In the genomic region with DNA sequence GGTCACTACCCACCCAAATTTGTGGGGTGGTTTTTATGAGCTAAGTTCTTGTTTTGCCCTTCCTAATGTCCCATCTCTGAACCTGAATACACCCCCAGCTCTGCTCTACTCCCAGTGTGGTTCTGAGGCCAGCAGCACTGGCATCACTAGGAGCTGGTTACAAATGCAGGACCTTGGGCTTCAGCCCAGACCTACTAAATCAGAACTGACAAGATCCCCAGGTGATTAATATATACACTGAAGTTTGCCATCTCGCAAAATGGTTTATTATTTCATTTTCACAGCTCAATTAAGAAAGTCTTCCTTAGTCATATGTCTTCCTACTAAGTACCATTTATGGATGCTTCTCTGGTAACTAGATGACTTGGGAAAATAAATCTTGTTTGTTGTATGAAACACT, we compare ENCODE assay signal across 16 cellular contexts.
DNase-seq lines count a peak whose midpoint lies in the region; ATAC-seq and TF ChIP-seq lines count a peak whose summit lies in the region.
"Had no signal": no experiment of that assay in that cellular context is flagged by ENCODE, and none has a peak within 500 bp of the region (broad histone marks: within the 10 kb centered on the region; RNA-seq: fewer than 3 reads in every experiment).

No MANE protein-coding gene starts in this region.

- H3K27me3 ChIP-seq in SU-DHL-6 (ENCODE audit: low read length) (no peaks in the 10 kb centered on the region), gastroesophageal sphincter (no peaks in the 10 kb centered on the region)

- peaks cover 100% of the 10 kb centered on the region for H3K79me2 ChIP-seq in SU-DHL-6 (ENCODE audit: insufficient read depth, low read length)

- peak overlapping the region; percentile 7 for H3K4me3 ChIP-seq in SU-DHL-6 (ENCODE audit: insufficient read depth, low read length, poor library complexity, severe bottlenecking)
- no peak overlapping the region for H3K4me3 ChIP-seq in gastroesophageal sphincter
- H3K4me3 ChIP-seq: GM23248 had no signal

- peak; percentile 52 for ATAC-seq in gastroesophageal sphincter
- peak in 1 of 2 donors; percentile 14 for ATAC-seq in stimulated activated naive B cell treated with anti-CD40 and anti-IgM and Interleukin-4, amounts not matched to agents 10 μg/mL and 1 μg/mL and 100 μg/mL, for 72 hours (replicated peaks)
- no peak for ATAC-seq in GM18520 (IDR thresholded peaks at IDR 0.05; ENCODE audit: unreplicated experiment)

- CTCF ChIA-PET in activated naive CD4-positive, alpha-beta T cell treated with anti-CD3 and anti-CD28 coated beads for 36 hours (lab: Charles Lee): interaction anchor here (0.7 to 1.1 kb wide), 4 partner anchors 64 to 660 kb away, joined by 3 read pairs; no protein-coding TSS in a partner anchor

- TF ChIP-seq EP300 in gastroesophageal sphincter (IDR thresholded peaks at IDR 0.05): no peak

- H3K9me3 ChIP-seq in SU-DHL-6 (ENCODE audit: insufficient read depth, low read length): no peaks in the 10 kb centered on the region
- H3K9me3 ChIP-seq in gastroesophageal sphincter: no peaks in the 10 kb centered on the region
- H3K9me3 ChIP-seq: lower lobe of right lung, SK-N-SH had no signal

- peak overlapping the region; percentile 41 for H3K9ac ChIP-seq in SU-DHL-6 (ENCODE audit: low read length)
- H3K9ac ChIP-seq: GM23248, SK-N-SH had no signal

- H3K27ac ChIP-seq in SU-DHL-6 (ENCODE audit: low read depth, low read length) (peak overlapping the region; percentile 92), gastroesophageal sphincter (peak overlapping the region; percentile 47 to 67 (median 60))
- H3K27ac ChIP-seq: GM23248, WERI-Rb-1 had no signal

- peak overlapping the region; percentile 87 for H3K4me2 ChIP-seq in SU-DHL-6 (ENCODE audit: low read depth, low read length, poor library complexity, severe bottlenecking)
- H3K4me2 ChIP-seq: SK-N-SH had no signal

- H3K27ac Mint-ChIP-seq in activated naive CD4-positive, alpha-beta T cell treated with anti-CD3 and anti-CD28 coated beads for 36 hours: peak overlapping the region; percentile 93
- H3K27ac Mint-ChIP-seq in stimulated activated naive B cell treated with anti-CD40 and anti-IgM and Interleukin-4, amounts not matched to agents 10 μg/mL and 1 μg/mL and 100 μg/mL, for 72 hours: peak overlapping the region; percentile 95

- DNase-seq in activated naive CD4-positive, alpha-beta T cell treated with anti-CD3 and anti-CD28 coated beads for 36 hours: no peak
- no peak for DNase-seq in activated naive CD4-positive, alpha-beta T cell treated with anti-CD3 and anti-CD28 coated beads, Interleukin-2, amount 50 U/mL, for 16 hours
- DNase-seq in stimulated activated naive B cell treated with anti-CD40 and anti-IgM and Interleukin-4, amounts not matched to agents 10 μg/mL and 1 μg/mL and 100 μg/mL, for 72 hours: no peak
- DNase-seq in hippocampal formation (lab: John Stamatoyannopoulos, UW) (no peak), HuH-7.5 (ENCODE audit: low spot score) (no peak)
- DNase-seq: DMS 273 treated with DMSO at 0.1 percent for 48 hours, erythroblast, GM23248, lower lobe of right lung, MM.1S, NCI-H2107, SK-N-SH, WERI-Rb-1 had no signal

- peaks cover 92% of the 10 kb centered on the region for H3K4me1 Mint-ChIP-seq in activated naive CD4-positive, alpha-beta T cell treated with anti-CD3 and anti-CD28 coated beads for 36 hours (ENCODE audit: low read depth)
- H3K4me1 Mint-ChIP-seq in stimulated activated naive B cell treated with anti-CD40 and anti-IgM and Interleukin-4, amounts not matched to agents 10 μg/mL and 1 μg/mL and 100 μg/mL, for 72 hours: peaks cover 55 to 85% of the 10 kb centered on the region in 2 donors

- peak overlapping the region; percentile 8 for H3K4me3 Mint-ChIP-seq in activated naive CD4-positive, alpha-beta T cell treated with anti-CD3 and anti-CD28 coated beads for 36 hours
- peak overlapping the region; percentile 39 to 43 for H3K4me3 Mint-ChIP-seq in stimulated activated naive B cell treated with anti-CD40 and anti-IgM and Interleukin-4, amounts not matched to agents 10 μg/mL and 1 μg/mL and 100 μg/mL, for 72 hours

- H4K20me1 ChIP-seq in SU-DHL-6 (ENCODE audit: low read depth, low read length): peaks cover 6% of the 10 kb centered on the region; the same call in 1 of the 2 replicates

- peaks cover 88% of the 10 kb centered on the region for H3F3A ChIP-seq in SU-DHL-6 (ENCODE audit: insufficient read depth)

- WGBS in gastroesophageal sphincter (ENCODE audit: low coverage in 1 of 2), 2 donors: 25 to 50% methylated on average over 1 of the region's 1 CpG

- no peak overlapping the region for H2AFZ ChIP-seq in SU-DHL-6 (ENCODE audit: low read depth, low read length, severe bottlenecking)
- H2AFZ ChIP-seq: GM23248 had no signal

- H3K4me1 ChIP-seq in gastroesophageal sphincter: peaks cover 21 to 93% (median 23%) of the 10 kb centered on the region in 3 donors

- no peaks in the 10 kb centered on the region for H3K36me3 Mint-ChIP-seq in activated naive CD4-positive, alpha-beta T cell treated with anti-CD3 and anti-CD28 coated beads for 36 hours (ENCODE audit: low read depth)
- peaks cover 4 to 22% of the 10 kb centered on the region in 2 donors for H3K36me3 Mint-ChIP-seq in stimulated activated naive B cell treated with anti-CD40 and anti-IgM and Interleukin-4, amounts not matched to agents 10 μg/mL and 1 μg/mL and 100 μg/mL, for 72 hours

- H3K36me3 ChIP-seq in SU-DHL-6 (ENCODE audit: low read length) (no peaks in the 10 kb centered on the region), gastroesophageal sphincter (no peaks in the 10 kb centered on the region)
- H3K36me3 ChIP-seq: lower lobe of right lung, WERI-Rb-1 had no signal

- H3K27me3 Mint-ChIP-seq in activated naive CD4-positive, alpha-beta T cell treated with anti-CD3 and anti-CD28 coated beads for 36 hours (ENCODE audit: low read depth): no peaks in the 10 kb centered on the region
- H3K27me3 Mint-ChIP-seq in stimulated activated naive B cell treated with anti-CD40 and anti-IgM and Interleukin-4, amounts not matched to agents 10 μg/mL and 1 μg/mL and 100 μg/mL, for 72 hours: no peaks in the 10 kb centered on the region

- H3K9me2 ChIP-seq in SU-DHL-6 (replicated peaks; ENCODE audit: insufficient read depth, low read length): no peaks in the 10 kb centered on the region
- H3K9me2 ChIP-seq: SK-N-SH had no signal

- TF ChIP-seq CTCF in SU-DHL-6 (IDR thresholded peaks at IDR 0.05; ENCODE audit: insufficient read depth, low read length, poor library complexity, severe bottlenecking) (no peak), gastroesophageal sphincter (IDR thresholded peaks at IDR 0.05) (no peak)

- TF ChIP-seq POLR2A in gastroesophageal sphincter (IDR thresholded peaks at IDR 0.05): no peak

- intact Hi-C loops in activated naive CD4-positive, alpha-beta T cell treated with anti-CD3 and anti-CD28 coated beads for 36 hours (cut with micrococcal nuclease): loop anchor here (2.0 to 5.0 kb wide), 6 partner anchors 34 to 450 kb away; no protein-coding TSS in a partner anchor

- no peaks in the 10 kb centered on the region for H3K9me3 Mint-ChIP-seq in activated naive CD4-positive, alpha-beta T cell treated with anti-CD3 and anti-CD28 coated beads for 36 hours
- H3K9me3 Mint-ChIP-seq in stimulated activated naive B cell treated with anti-CD40 and anti-IgM and Interleukin-4, amounts not matched to agents 10 μg/mL and 1 μg/mL and 100 μg/mL, for 72 hours: peaks cover 1 to 4% of the 10 kb centered on the region in 2 donors
